Comparison of ENCODE assay signal across 22 cellular contexts in genomic region chr6:2870046-2870636, GRCh38.
"Had no signal": no experiment of that assay in that cellular context is flagged by ENCODE, and none has a peak within 500 bp of the region (broad histone marks: within the 10 kb centered on the region; RNA-seq: fewer than 3 reads in every experiment).

No MANE protein-coding gene starts in this region.

- H3K4me2 ChIP-seq: neural progenitor cell had no signal

- H3K9ac ChIP-seq: neural progenitor cell, parathyroid adenoma had no signal

- H3K36me3 Mint-ChIP-seq: natural killer cell treated with Interleukin-12 subunit alpha and Interleukin-12 subunit beta and Interleukin-15 and Interleukin-18, amount 100 ng/mL, for 72 hours; neural progenitor cell had no signal

- H3K27ac Mint-ChIP-seq: neural progenitor cell had no signal

- H3K27me3 Mint-ChIP-seq: natural killer cell treated with Interleukin-12 subunit alpha and Interleukin-12 subunit beta and Interleukin-15 and Interleukin-18, amount 100 ng/mL, for 72 hours had no signal

- H3K27me3 ChIP-seq: esophagus squamous epithelium, gastroesophageal sphincter, right lobe of liver, suprapubic skin, tibial nerve had no signal

- H3K9me3 Mint-ChIP-seq: natural killer cell treated with Interleukin-12 subunit alpha and Interleukin-12 subunit beta and Interleukin-15 and Interleukin-18, amount 100 ng/mL, for 72 hours; neural progenitor cell had no signal

- ATAC-seq: gastroesophageal sphincter; left colon; left ventricle myocardium superior; natural killer cell treated with Interleukin-12 subunit alpha and Interleukin-12 subunit beta and Interleukin-15 and Interleukin-18, amount 100 ng/mL, for 72 hours; psoas muscle had no signal

- H3K4me1 ChIP-seq: parathyroid adenoma had no signal

- H3K9me3 ChIP-seq: esophagus squamous epithelium, gastroesophageal sphincter, psoas muscle, right lobe of liver, suprapubic skin, tibial nerve had no signal

- H3K79me2 ChIP-seq: parathyroid adenoma had no signal

- H3K4me3 ChIP-seq: esophagus squamous epithelium, gastroesophageal sphincter, lung, neural progenitor cell, psoas muscle, right lobe of liver, suprapubic skin, tibial nerve had no signal

- H2AFZ ChIP-seq: neural progenitor cell, parathyroid adenoma had no signal

- H3K27ac ChIP-seq: epithelial cell of prostate, esophagus squamous epithelium, gastroesophageal sphincter, neural progenitor cell, parathyroid adenoma, psoas muscle, right lobe of liver, suprapubic skin, tibial nerve had no signal

- H3K4me3 Mint-ChIP-seq: natural killer cell treated with Interleukin-12 subunit alpha and Interleukin-12 subunit beta and Interleukin-15 and Interleukin-18, amount 100 ng/mL, for 72 hours; neural progenitor cell had no signal

- H3K36me3 ChIP-seq: esophagus squamous epithelium, gastroesophageal sphincter, neural progenitor cell, right lobe of liver, suprapubic skin, tibial nerve had no signal

- DNase-seq: effector memory CD4-positive, alpha-beta T cell; esophagus squamous epithelium; foreskin fibroblast; glutamatergic neuron; left colon; left ventricle myocardium superior; mesenchymal stem cell; midbrain; occipital lobe; psoas muscle; retina; right lobe of liver; stimulated activated CD4-positive, alpha-beta T cell treated with anti-CD3 and anti-CD28 coated beads, Interleukin-2, amount 100 ng/mL, for 24 hours; stimulated activated CD4-positive, alpha-beta T cell treated with anti-CD3 and anti-CD28 coated beads, Interleukin-4, amount 100 ng/mL, for 4 hours had no signal
